Comparison of ENCODE assay signal across 1 cellular context in the genomic region with DNA sequence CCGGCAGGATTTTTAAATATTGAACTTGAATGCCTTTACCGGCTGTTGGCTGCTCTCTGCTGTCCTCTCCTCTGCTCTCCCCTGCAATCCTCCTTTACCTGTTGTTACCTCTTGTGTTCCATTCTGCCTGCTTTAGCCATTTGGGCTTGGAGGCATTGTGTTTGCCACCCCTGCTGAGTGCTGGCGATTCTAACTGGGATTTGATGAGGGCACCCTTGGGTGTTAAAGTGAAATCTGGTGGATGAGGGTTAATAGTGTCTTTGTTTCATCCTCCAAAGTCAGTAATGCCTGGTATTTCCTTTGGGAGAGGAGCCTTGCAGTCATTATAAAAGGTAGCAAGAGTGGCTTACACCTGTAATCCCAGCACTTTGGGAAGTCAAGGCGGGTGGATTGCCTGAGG.
TF ChIP-seq lines count a peak whose summit lies in the region.

No MANE protein-coding gene starts in this region.

TF ChIP-seq in GM12878, 131 proteins besides CTCF, POLR2A, EP300 and RAD21:
- TF ChIP-seq CBX5 (IDR thresholded peaks at IDR 0.05; ENCODE audit: low read depth), result no peak
- TF ChIP-seq NFXL1 (IDR thresholded peaks at IDR 0.05; ENCODE audit: borderline replicate concordance), result no peak
- TF ChIP-seq LARP7 (IDR thresholded peaks at IDR 0.05), result no peak
- TF ChIP-seq ZSCAN29 (IDR thresholded peaks at IDR 0.05), result no peak
- TF ChIP-seq, protein P1, sequence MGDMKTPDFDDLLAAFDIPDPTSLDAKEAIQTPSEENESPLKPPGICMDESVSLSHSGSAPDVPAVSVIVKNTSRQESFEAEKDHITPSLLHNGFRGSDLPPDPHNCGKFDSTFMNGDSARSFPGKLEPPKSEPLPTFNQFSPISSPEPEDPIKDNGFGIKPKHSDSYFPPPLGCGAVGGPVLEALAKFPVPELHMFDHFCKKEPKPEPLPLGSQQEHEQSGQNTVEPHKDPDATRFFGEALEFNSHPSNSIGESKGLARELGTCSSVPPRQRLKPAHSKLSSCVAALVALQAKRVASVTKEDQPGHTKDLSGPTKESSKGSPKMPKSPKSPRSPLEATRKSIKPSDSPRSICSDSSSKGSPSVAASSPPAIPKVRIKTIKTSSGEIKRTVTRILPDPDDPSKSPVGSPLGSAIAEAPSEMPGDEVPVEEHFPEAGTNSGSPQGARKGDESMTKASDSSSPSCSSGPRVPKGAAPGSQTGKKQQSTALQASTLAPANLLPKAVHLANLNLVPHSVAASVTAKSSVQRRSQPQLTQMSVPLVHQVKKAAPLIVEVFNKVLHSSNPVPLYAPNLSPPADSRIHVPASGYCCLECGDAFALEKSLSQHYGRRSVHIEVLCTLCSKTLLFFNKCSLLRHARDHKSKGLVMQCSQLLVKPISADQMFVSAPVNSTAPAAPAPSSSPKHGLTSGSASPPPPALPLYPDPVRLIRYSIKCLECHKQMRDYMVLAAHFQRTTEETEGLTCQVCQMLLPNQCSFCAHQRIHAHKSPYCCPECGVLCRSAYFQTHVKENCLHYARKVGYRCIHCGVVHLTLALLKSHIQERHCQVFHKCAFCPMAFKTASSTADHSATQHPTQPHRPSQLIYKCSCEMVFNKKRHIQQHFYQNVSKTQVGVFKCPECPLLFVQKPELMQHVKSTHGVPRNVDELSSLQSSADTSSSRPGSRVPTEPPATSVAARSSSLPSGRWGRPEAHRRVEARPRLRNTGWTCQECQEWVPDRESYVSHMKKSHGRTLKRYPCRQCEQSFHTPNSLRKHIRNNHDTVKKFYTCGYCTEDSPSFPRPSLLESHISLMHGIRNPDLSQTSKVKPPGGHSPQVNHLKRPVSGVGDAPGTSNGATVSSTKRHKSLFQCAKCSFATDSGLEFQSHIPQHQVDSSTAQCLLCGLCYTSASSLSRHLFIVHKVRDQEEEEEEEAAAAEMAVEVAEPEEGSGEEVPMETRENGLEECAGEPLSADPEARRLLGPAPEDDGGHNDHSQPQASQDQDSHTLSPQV (IDR thresholded peaks at IDR 0.05), result no peak
- TF ChIP-seq, protein P2, sequence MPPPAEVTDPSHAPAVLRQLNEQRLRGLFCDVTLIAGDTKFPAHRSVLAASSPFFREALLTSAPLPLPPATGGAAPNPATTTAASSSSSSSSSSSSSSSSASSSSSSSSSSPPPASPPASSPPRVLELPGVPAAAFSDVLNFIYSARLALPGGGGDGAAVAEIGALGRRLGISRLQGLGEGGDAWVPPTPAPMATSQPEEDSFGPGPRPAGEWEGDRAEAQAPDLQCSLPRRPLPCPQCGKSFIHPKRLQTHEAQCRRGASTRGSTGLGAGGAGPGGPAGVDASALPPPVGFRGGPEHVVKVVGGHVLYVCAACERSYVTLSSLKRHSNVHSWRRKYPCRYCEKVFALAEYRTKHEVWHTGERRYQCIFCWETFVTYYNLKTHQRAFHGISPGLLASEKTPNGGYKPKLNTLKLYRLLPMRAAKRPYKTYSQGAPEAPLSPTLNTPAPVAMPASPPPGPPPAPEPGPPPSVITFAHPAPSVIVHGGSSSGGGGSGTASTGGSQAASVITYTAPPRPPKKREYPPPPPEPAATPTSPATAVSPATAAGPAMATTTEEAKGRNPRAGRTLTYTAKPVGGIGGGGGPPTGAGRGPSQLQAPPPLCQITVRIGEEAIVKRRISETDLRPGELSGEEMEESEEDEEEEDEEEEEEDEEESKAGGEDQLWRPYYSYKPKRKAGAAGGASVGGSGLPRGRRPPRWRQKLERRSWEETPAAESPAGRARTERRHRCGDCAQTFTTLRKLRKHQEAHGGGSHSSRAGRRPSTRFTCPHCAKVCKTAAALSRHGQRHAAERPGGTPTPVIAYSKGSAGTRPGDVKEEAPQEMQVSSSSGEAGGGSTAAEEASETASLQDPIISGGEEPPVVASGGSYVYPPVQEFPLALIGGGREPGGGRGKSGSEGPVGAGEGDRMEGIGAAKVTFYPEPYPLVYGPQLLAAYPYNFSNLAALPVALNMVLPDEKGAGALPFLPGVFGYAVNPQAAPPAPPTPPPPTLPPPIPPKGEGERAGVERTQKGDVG (CRISPR knock-in tag; IDR thresholded peaks at IDR 0.05), result no peak
- TF ChIP-seq, protein P3, sequence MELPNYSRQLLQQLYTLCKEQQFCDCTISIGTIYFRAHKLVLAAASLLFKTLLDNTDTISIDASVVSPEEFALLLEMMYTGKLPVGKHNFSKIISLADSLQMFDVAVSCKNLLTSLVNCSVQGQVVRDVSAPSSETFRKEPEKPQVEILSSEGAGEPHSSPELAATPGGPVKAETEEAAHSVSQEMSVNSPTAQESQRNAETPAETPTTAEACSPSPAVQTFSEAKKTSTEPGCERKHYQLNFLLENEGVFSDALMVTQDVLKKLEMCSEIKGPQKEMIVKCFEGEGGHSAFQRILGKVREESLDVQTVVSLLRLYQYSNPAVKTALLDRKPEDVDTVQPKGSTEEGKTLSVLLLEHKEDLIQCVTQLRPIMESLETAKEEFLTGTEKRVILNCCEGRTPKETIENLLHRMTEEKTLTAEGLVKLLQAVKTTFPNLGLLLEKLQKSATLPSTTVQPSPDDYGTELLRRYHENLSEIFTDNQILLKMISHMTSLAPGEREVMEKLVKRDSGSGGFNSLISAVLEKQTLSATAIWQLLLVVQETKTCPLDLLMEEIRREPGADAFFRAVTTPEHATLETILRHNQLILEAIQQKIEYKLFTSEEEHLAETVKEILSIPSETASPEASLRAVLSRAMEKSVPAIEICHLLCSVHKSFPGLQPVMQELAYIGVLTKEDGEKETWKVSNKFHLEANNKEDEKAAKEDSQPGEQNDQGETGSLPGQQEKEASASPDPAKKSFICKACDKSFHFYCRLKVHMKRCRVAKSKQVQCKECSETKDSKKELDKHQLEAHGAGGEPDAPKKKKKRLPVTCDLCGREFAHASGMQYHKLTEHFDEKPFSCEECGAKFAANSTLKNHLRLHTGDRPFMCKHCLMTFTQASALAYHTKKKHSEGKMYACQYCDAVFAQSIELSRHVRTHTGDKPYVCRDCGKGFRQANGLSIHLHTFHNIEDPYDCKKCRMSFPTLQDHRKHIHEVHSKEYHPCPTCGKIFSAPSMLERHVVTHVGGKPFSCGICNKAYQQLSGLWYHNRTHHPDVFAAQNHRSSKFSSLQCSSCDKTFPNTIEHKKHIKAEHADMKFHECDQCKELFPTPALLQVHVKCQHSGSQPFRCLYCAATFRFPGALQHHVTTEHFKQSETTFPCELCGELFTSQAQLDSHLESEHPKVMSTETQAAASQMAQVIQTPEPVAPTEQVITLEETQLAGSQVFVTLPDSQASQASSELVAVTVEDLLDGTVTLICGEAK (IDR thresholded peaks at IDR 0.05; ENCODE audit: borderline replicate concordance), result no peak
- TF ChIP-seq, protein P4, sequence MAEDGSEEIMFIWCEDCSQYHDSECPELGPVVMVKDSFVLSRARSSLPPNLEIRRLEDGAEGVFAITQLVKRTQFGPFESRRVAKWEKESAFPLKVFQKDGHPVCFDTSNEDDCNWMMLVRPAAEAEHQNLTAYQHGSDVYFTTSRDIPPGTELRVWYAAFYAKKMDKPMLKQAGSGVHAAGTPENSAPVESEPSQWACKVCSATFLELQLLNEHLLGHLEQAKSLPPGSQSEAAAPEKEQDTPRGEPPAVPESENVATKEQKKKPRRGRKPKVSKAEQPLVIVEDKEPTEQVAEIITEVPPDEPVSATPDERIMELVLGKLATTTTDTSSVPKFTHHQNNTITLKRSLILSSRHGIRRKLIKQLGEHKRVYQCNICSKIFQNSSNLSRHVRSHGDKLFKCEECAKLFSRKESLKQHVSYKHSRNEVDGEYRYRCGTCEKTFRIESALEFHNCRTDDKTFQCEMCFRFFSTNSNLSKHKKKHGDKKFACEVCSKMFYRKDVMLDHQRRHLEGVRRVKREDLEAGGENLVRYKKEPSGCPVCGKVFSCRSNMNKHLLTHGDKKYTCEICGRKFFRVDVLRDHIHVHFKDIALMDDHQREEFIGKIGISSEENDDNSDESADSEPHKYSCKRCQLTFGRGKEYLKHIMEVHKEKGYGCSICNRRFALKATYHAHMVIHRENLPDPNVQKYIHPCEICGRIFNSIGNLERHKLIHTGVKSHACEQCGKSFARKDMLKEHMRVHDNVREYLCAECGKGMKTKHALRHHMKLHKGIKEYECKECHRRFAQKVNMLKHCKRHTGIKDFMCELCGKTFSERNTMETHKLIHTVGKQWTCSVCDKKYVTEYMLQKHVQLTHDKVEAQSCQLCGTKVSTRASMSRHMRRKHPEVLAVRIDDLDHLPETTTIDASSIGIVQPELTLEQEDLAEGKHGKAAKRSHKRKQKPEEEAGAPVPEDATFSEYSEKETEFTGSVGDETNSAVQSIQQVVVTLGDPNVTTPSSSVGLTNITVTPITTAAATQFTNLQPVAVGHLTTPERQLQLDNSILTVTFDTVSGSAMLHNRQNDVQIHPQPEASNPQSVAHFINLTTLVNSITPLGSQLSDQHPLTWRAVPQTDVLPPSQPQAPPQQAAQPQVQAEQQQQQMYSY (CRISPR knock-in tag; IDR thresholded peaks at IDR 0.05), result no peak
- no peak for TF ChIP-seq MEF2A (IDR thresholded peaks at IDR 0.05; ENCODE audit: insufficient read depth, low read depth, low read length)
- no peak for TF ChIP-seq NBN (IDR thresholded peaks at IDR 0.05)
- no peak for TF ChIP-seq IKZF1 (conservative IDR thresholded peaks at IDR 0.05)
- TF ChIP-seq SUZ12 (IDR thresholded peaks at IDR 0.05; ENCODE audit: unreplicated experiment), result no peak
- no peak for TF ChIP-seq ZNF622 (IDR thresholded peaks at IDR 0.05)
- no peak for TF ChIP-seq TAF1 (IDR thresholded peaks at IDR 0.05; ENCODE audit: borderline replicate concordance, low read depth, low read length)
- TF ChIP-seq POLR2AphosphoS2 (IDR thresholded peaks at IDR 0.05; ENCODE audit: low read depth, low read length), result no peak
